Comparison of ENCODE assay signal across 34 cellular contexts in genomic region chr6:63523630-63524029, GRCh38.
"Had no signal": no experiment of that assay in that cellular context is flagged by ENCODE, and none has a peak within 500 bp of the region (broad histone marks: within the 10 kb centered on the region; RNA-seq: fewer than 3 reads in every experiment).

No MANE protein-coding gene starts in this region.

- H3K4me2 ChIP-seq: PC-9 had no signal

- H3K9me3 ChIP-seq: MG63, SJCRH30 had no signal

- H3K27ac ChIP-seq: PC-9, RWPE1, SJCRH30, SK-N-MC had no signal

- H3K27me3 ChIP-seq: MG63, SJCRH30 had no signal

- ATAC-seq: Panc1, Right ventricle myocardium inferior, SK-N-SH treated with all-trans-retinoic acid at 6 μM for 48 hours, T-cell had no signal

- H3K36me3 ChIP-seq: MG63, SJCRH30 had no signal

- H3K4me3 ChIP-seq: MG63, PC-9, SJCRH30, SK-N-MC had no signal

- H2AFZ ChIP-seq: PC-9 had no signal

- DNase-seq: Kasumi-1, MG63, NCI-H1048, NCI-H1092 treated with DMSO at 0.1 percent for 48 hours, NCI-H1105 treated with DMSO at 0.1 percent for 48 hours, NCI-H1417, NCI-H1436, NCI-H146, NCI-H1694, NCI-H187, NCI-H1930, NCI-H2029 treated with DMSO at 0.1 percent for 48 hours, NCI-H2081 treated with DMSO at 0.1 percent for 48 hours, NCI-H2107, NCI-H2171, NCI-H226, NCI-H446 treated with DMSO at 0.1 percent for 48 hours, NCI-H510A, NCI-H524, NCI-H526, NCI-H69, NCI-H748 treated with DMSO at 0.1 percent for 48 hours, NCI-H82, OCI-M1, PC-9, SHP77, SIG-M5, SJCRH30, T-cell had no signal
